ENCODE assay signal across 8 cellular contexts in genomic region chr1:91511386-91511785, GRCh38. TPM values are rescaled to one million over a fixed set of nuclear protein-coding genes. Genes with fewer than 3 reads are reported as not detected.
DNase-seq lines count a peak whose midpoint lies in the region; ATAC-seq and TF ChIP-seq lines count a peak whose summit lies in the region.

No MANE protein-coding gene starts in this region.

- no peak overlapping the region for H3K4me3 Mint-ChIP-seq in nephron progenitor cell

- H3K36me3 Mint-ChIP-seq in nephron progenitor cell (ENCODE audit: low read depth) = peaks cover 37% of the 10 kb centered on the region

- H3K9me3 Mint-ChIP-seq in nephron progenitor cell = no peaks in the 10 kb centered on the region

- no peaks in the 10 kb centered on the region for H3K27me3 Mint-ChIP-seq in nephron progenitor cell (ENCODE audit: low read depth, poor library complexity)

- ATAC-seq in omental fat pad (ENCODE audit: low FRiP score) = no peak
- no peak for ATAC-seq in HG03159 (IDR thresholded peaks at IDR 0.05; ENCODE audit: unreplicated experiment)
- no peak for ATAC-seq in HG02588 (IDR thresholded peaks at IDR 0.05; ENCODE audit: unreplicated experiment)

- no peak overlapping the region for H3K27ac Mint-ChIP-seq in nephron progenitor cell

- H3K4me1 Mint-ChIP-seq in nephron progenitor cell = no peaks in the 10 kb centered on the region

- peak; percentile 30 for DNase-seq in SIG-M5 treated with dmso at 0.1 percent for 504 hours (lab: John Stamatoyannopoulos, UW; ENCODE audit: unreplicated experiment)
- no peak for DNase-seq in SIG-M5 (lab: John Stamatoyannopoulos, UW)
- DNase-seq in NCI-H2196 treated with DMSO at 0.1 percent for 48 hours (lab: John Stamatoyannopoulos, UW; ENCODE audit: unreplicated experiment) = peak; percentile 4
- peak; percentile 73 for DNase-seq in dermis blood vessel endothelial cell
- DNase-seq in nephron progenitor cell = no peak
- DNase-seq in omental fat pad (ENCODE audit: low spot score) = no peak

- TF ChIP-seq CTCF in nephron progenitor cell (IDR thresholded peaks at IDR 0.05) = peak; percentile 58
- TF ChIP-seq CTCF in omental fat pad (IDR thresholded peaks at IDR 0.05) = no peak

RNA-seq across cellular contexts. Expression of gene CDC7, which starts 10.7 kb away (rescaled TPM):
- total RNA-seq in dermis blood vessel endothelial cell (2.6 and 7.7 TPM in 2 replicates), omental fat pad (1 to 10 TPM; 1.4 to 4.1 (median 2.4) TPM)

Comparison
In these comparisons a context has a peak if more than half of its experiments do, and no peak if none do; other contexts are left out.
1. DNase-seq: peak in SIG-M5 treated with dmso at 0.1 percent for 504 hours (single experiment), NCI-H2196 treated with DMSO at 0.1 percent for 48 hours (single experiment) and dermis blood vessel endothelial cell (single experiment); none in SIG-M5 (single experiment), nephron progenitor cell (single experiment) and omental fat pad (single experiment).